Comparison of ENCODE assay signal across 11 cellular contexts in the genomic region with DNA sequence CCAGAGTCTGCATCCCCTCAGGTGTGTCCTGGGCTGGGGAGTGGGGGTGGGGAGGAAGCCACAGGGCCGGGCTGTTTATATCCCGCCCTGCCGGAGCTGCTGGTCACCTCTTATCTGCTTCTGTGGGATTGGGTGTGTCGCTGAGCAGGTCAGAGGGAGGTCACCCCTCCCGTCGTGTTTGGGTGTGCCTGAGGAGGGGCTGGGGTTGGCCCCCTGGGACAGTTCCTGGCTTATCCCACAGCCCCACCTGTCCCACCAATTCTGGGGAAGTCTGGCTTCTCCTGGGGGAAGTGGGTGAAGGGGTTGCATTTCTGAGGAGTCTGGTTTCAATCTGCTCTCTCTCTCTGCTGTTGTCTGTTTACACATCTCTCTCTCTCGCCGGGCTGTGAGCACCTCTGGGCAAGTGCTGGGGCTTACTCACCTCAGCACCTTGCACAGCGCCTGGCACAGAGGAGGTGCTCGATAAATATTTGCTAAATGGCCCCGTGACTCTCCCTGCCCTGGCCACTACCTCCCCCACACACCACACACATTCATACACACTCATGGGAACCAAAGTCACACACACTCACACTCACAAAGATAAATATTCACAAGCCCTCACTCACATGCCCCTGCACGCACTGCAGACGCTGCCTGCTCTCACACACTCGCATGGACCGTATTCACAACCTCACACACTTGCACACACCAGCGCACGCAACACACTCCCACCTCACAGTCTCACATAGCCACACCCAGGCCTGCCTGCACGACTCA. TPM values are rescaled to one million over a fixed set of nuclear protein-coding genes. Genes with fewer than 3 reads are reported as not detected.
DNase-seq lines count a peak whose midpoint lies in the region; ATAC-seq and TF ChIP-seq lines count a peak whose summit lies in the region.
"Had no signal": no experiment of that assay in that cellular context is flagged by ENCODE, and none has a peak within 500 bp of the region (broad histone marks: within the 10 kb centered on the region; RNA-seq: fewer than 3 reads in every experiment).

No MANE protein-coding gene starts in this region.

- H3K36me3 Mint-ChIP-seq in endodermal cell (ENCODE audit: low read depth): peaks cover 21% of the 10 kb centered on the region

- H4K8ac ChIP-seq in neuronal stem cell (ENCODE audit: low read depth, low read length): peak overlapping the region; percentile 66

- no peak for ATAC-seq in GM21786 (IDR thresholded peaks at IDR 0.05; ENCODE audit: unreplicated experiment)
- no peak for ATAC-seq in GM19397 (IDR thresholded peaks at IDR 0.05; ENCODE audit: unreplicated experiment)
- ATAC-seq in GM18909 (IDR thresholded peaks at IDR 0.05; ENCODE audit: poor library complexity, unreplicated experiment): no peak

- H2AK5ac ChIP-seq in neuronal stem cell (ENCODE audit: low read depth, low read length): peak overlapping the region; percentile 95

- DNase-seq in ELF-1 (ENCODE audit: low read depth, low spot score): peak; percentile 87
- peak; percentile 84 for DNase-seq in NCI-H510A (lab: John Stamatoyannopoulos, UW)
- peak; percentile 72 for DNase-seq in endodermal cell
- DNase-seq in neuronal stem cell (ENCODE audit: low spot score): no peak
- no peak for DNase-seq in AG08395 (ENCODE audit: low spot score)
- DNase-seq: activated effector memory CD4-positive, alpha-beta T cell treated with Interleukin-2 at 50 U/mL for 16 hours; stimulated activated CD4-positive, alpha-beta T cell treated with anti-CD3 and anti-CD28 coated beads, Interleukin-15, amount 100 ng/mL, for 24 hours had no signal

- H3K14ac ChIP-seq in neuronal stem cell (ENCODE audit: low read length): no peak overlapping the region

- TF ChIP-seq CTCF in endodermal cell (conservative IDR thresholded peaks at IDR 0.05): no peak

- peaks cover 7% of the 10 kb centered on the region for H3K36me3 ChIP-seq in endodermal cell (ENCODE audit: control insufficient read depth, insufficient read depth, low read length)
- H3K36me3 ChIP-seq in neuronal stem cell (replicated peaks in 1 of 2; ENCODE audit: control insufficient read depth in 2 of 2, insufficient read depth in 2 of 2, low read length in 2 of 2): peaks cover 0 to 2% of the 10 kb centered on the region in 2 donors

- no peaks in the 10 kb centered on the region for H3K9me3 Mint-ChIP-seq in endodermal cell

- no peak overlapping the region for H4K91ac ChIP-seq in neuronal stem cell (ENCODE audit: low read depth, low read length, poor library complexity)

- H2BK5ac ChIP-seq in neuronal stem cell (ENCODE audit: low read length): peak overlapping the region; percentile 19

- H3K27me3 ChIP-seq in endodermal cell (ENCODE audit: control insufficient read depth, insufficient read depth, low read length, poor library complexity, severe bottlenecking): no peaks in the 10 kb centered on the region
- peaks cover 0 to 29% (median 0%) of the 10 kb centered on the region in 3 experiments for H3K27me3 ChIP-seq in neuronal stem cell (ENCODE audit: control insufficient read depth in 3 of 3, insufficient read depth in 3 of 3, low read depth in 1 of 3, low read length in 3 of 3)

- H3K4me2 ChIP-seq in neuronal stem cell (ENCODE audit: insufficient read depth, low read length, poor library complexity, severe bottlenecking): no peak overlapping the region

- peak overlapping the region; percentile 12 for H3K4me3 Mint-ChIP-seq in endodermal cell

- H3K27ac Mint-ChIP-seq in endodermal cell: peak overlapping the region; percentile 23

- no peak overlapping the region for H3K27ac ChIP-seq in endodermal cell (ENCODE audit: low read depth, low read length)
- H3K27ac ChIP-seq in neuronal stem cell (replicated peaks; ENCODE audit: low read length): no peak overlapping the region

- no peaks in the 10 kb centered on the region for H3K27me3 Mint-ChIP-seq in endodermal cell (ENCODE audit: insufficient read depth)

- H2AFZ ChIP-seq in neuronal stem cell (ENCODE audit: low read length): no peak overlapping the region

- H3K79me1 ChIP-seq in neuronal stem cell (ENCODE audit: low read depth, low read length): no peaks in the 10 kb centered on the region

- peak overlapping the region; percentile 67 for H3K23ac ChIP-seq in neuronal stem cell (ENCODE audit: low read depth, low read length, poor library complexity)

- H2BK12ac ChIP-seq in neuronal stem cell (ENCODE audit: low read length): peak overlapping the region; percentile 49

- peaks cover 22% of the 10 kb centered on the region for H3K4me1 Mint-ChIP-seq in endodermal cell

- H3K4me3 ChIP-seq in endodermal cell (ENCODE audit: low read length): no peak overlapping the region
- H3K4me3 ChIP-seq in neuronal stem cell (ENCODE audit: low read length in 2 of 2): no peak overlapping the region

- H2BK120ac ChIP-seq in neuronal stem cell (ENCODE audit: low read depth, low read length): no peak overlapping the region

- H3K4me1 ChIP-seq in endodermal cell (ENCODE audit: control insufficient read depth, insufficient read depth, low read length): no peaks in the 10 kb centered on the region
- H3K4me1 ChIP-seq in neuronal stem cell (ENCODE audit: control insufficient read depth in 2 of 2, insufficient read depth in 1 of 2, low read depth in 1 of 2, low read length in 2 of 2): peaks cover 0 to 17% of the 10 kb centered on the region in 2 donors

- H2BK15ac ChIP-seq in neuronal stem cell (ENCODE audit: low read length): peak overlapping the region; percentile 90

- H3K4ac ChIP-seq in neuronal stem cell (ENCODE audit: low read length): peak overlapping the region; percentile 17

- no peak overlapping the region for H3K9ac ChIP-seq in endodermal cell (ENCODE audit: extremely low read depth, low read length, poor library complexity, severe bottlenecking)
- peak overlapping the region; percentile 50 for H3K9ac ChIP-seq in neuronal stem cell (ENCODE audit: low read depth, low read length, poor library complexity)

- H3K18ac ChIP-seq in neuronal stem cell (ENCODE audit: low read length): peak overlapping the region; percentile 78

- 66 to 84% methylated on average over 5 to 18 of the region's 18 CpGs for WGBS in endodermal cell (ENCODE audit: insufficient coverage in 1 of 2, insufficient read length in 1 of 2), 2 experiments
- WGBS in neuronal stem cell (ENCODE audit: extremely low coverage in 2 of 2, insufficient read length in 2 of 2, insufficient replicate concordance in 1 of 2), 2 donors: no CpG with 5 or more reads among the region's 18 CpGs

- H3K9me3 ChIP-seq in endodermal cell (ENCODE audit: control insufficient read depth, low read length) (no peaks in the 10 kb centered on the region), neuronal stem cell (replicated peaks in 1 of 2; ENCODE audit: control insufficient read depth in 2 of 2, insufficient read depth in 1 of 2, low read depth in 1 of 2, low read length in 2 of 2) (peaks cover 0 to 2% of the 10 kb centered on the region in 2 donors)

RNA-seq across cellular contexts. Expression of a gene that starts 8.3 kb away (rescaled TPM):
- 10 to 100 TPM; 11.8 to 13.2 TPM for total RNA-seq in endodermal cell
- 2.4 TPM for polyA plus RNA-seq in endodermal cell (2013, experiment 1 of 2)
- polyA plus RNA-seq in endodermal cell (2013, experiment 2 of 2): 2.5 TPM
- polyA plus RNA-seq in neuronal stem cell (2013, experiment 1 of 2): 2.7 TPM
- 2.6 TPM for polyA plus RNA-seq in neuronal stem cell (2013, experiment 2 of 2)
- total RNA-seq: RPMI7951 had no signal

RNA-seq across cellular contexts. Expression of a gene that starts 36.2 kb away (rescaled TPM):
- 10 to 100 TPM; 46.6 to 73.5 TPM for total RNA-seq in endodermal cell
- 46.5 TPM for polyA plus RNA-seq in endodermal cell (2013, experiment 1 of 2)
- polyA plus RNA-seq in endodermal cell (2013, experiment 2 of 2): 49.5 TPM
- polyA plus RNA-seq in neuronal stem cell (2013, experiment 1 of 2): 27.2 TPM
- 27.7 TPM for polyA plus RNA-seq in neuronal stem cell (2013, experiment 2 of 2)

Comparison
In these comparisons a context has a peak if more than half of its experiments do, and no peak if none do; other contexts are left out.
1. DNase-seq: peak in ELF-1 (single experiment), NCI-H510A (single experiment) and endodermal cell (single experiment); none in neuronal stem cell (single experiment) and AG08395 (single experiment).